Comparison of ENCODE assay signal across 27 cellular contexts in the genomic region with DNA sequence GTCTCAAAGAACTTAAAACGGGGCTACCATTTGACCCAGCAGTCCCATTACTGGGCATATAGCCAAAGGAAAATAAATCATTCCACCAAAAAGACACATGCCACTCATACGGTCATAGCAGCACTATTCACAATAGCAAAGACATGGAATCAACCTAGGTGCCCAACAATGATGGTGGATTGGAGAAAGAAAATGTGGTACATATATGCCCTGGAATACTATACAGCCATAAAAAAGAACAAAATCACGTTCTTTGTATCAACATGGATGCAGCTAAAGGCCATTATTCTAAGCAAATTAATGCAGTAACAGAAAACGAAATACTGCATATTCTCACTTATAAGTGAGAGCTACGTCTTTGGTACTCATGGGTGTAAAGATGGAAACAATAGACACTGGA.
"Had no signal": no experiment of that assay in that cellular context is flagged by ENCODE, and none has a peak within 500 bp of the region (broad histone marks: within the 10 kb centered on the region; RNA-seq: fewer than 3 reads in every experiment).

No MANE protein-coding gene starts in this region.

- DNase-seq: stimulated activated CD4-positive, alpha-beta T cell treated with anti-CD3 and anti-CD28 coated beads, Interleukin-2, amount 100 ng/mL, for 48 hours; stimulated activated CD4-positive, alpha-beta T cell treated with anti-CD3 and anti-CD28 coated beads, Interleukin-4, amount 100 ng/mL, for 1 hour; stimulated activated CD4-positive, alpha-beta T cell treated with anti-CD3 and anti-CD28 coated beads, Interleukin-4, amount 100 ng/mL, for 24 hours; stimulated activated CD4-positive, alpha-beta T cell treated with anti-CD3 and anti-CD28 coated beads, Interleukin-4, amount 100 ng/mL, for 4 hours; stimulated activated CD8-positive, alpha-beta memory T cell treated with anti-CD3 and anti-CD28 coated beads, Interleukin-4, amount 100 ng/mL, for 48 hours; stimulated activated naive B cell treated with anti-CD40 and anti-IgM and Interleukin-4, amounts not matched to agents 10 μg/mL and 1 μg/mL and 100 μg/mL, for 72 hours; stimulated activated naive CD4-positive, alpha-beta T cell; stimulated activated naive CD4-positive, alpha-beta T cell treated with Interleukin-2 at 50 U/mL for 16 hours; stimulated activated naive CD8-positive, alpha-beta T cell treated with anti-CD3 and anti-CD28 coated beads, Interleukin-15, amount 100 ng/mL, for 72 hours; stimulated activated naive CD8-positive, alpha-beta T cell treated with anti-CD3 and anti-CD28 coated beads, Interleukin-15, Interleukin-2, amounts not matched to agents 100 U/mL and 50 U/mL, for 24 hours; stomach; substantia nigra; testis; thyroid gland; tibial artery; transverse colon; trophoblast cell; upper lobe of left lung; upper lobe of right lung; uterus had no signal

- H3K9me3 ChIP-seq: suprapubic skin, testis, thoracic aorta, thyroid gland, upper lobe of left lung, uterus, vagina had no signal

- ATAC-seq: stimulated activated effector memory CD8-positive, alpha-beta T cell treated with anti-CD3 and anti-CD28 coated beads, Interleukin-12 subunit alpha, Interleukin-12 subunit beta, amount 100 ng/mL, for 72 hours; stimulated activated memory B cell treated with anti-CD40 and anti-IgM and Interleukin-4, amounts not matched to agents 10 μg/mL and 1 μg/mL and 100 μg/mL, for 72 hours; stimulated activated naive B cell treated with anti-CD40 and anti-IgM and Interleukin-4, amounts not matched to agents 10 μg/mL and 1 μg/mL and 100 μg/mL, for 72 hours; stimulated activated naive CD8-positive, alpha-beta T cell treated with anti-CD3 and anti-CD28 coated beads, Interleukin-15, amount 100 ng/mL, for 72 hours; stimulated activated naive CD8-positive, alpha-beta T cell treated with anti-CD3 and anti-CD28 coated beads, Interleukin-15, Interleukin-2, amounts not matched to agents 100 U/mL and 50 U/mL, for 24 hours; upper lobe of right lung had no signal

- H3K27me3 ChIP-seq: stomach, suprapubic skin, testis, thyroid gland, tibial artery, tibial nerve, transverse colon, upper lobe of left lung, upper lobe of right lung, uterus, vagina had no signal

- FAIRE-seq: urothelium cell line had no signal

- H3K4me1 ChIP-seq: stomach, suprapubic skin, testis, thyroid gland, tibial artery, tibial nerve, transverse colon, upper lobe of left lung, upper lobe of right lung, uterus, vagina had no signal

- H3K36me3 ChIP-seq: stomach, suprapubic skin, thoracic aorta, thyroid gland, tibial artery, tibial nerve, transverse colon, upper lobe of left lung, upper lobe of right lung, uterus, vagina had no signal

- H3K27ac ChIP-seq: stomach, suprapubic skin, testis, thoracic aorta, thyroid gland, tibial artery, tibial nerve, transverse colon, upper lobe of left lung, upper lobe of right lung, uterus, vagina had no signal

- H3K4me3 ChIP-seq: stomach, suprapubic skin, testis, thoracic aorta, thyroid gland, tibial artery, tibial nerve, transverse colon, upper lobe of left lung, upper lobe of right lung, uterus, vagina had no signal
